1 cellular context compared by ENCODE assay signal in the genomic region with DNA sequence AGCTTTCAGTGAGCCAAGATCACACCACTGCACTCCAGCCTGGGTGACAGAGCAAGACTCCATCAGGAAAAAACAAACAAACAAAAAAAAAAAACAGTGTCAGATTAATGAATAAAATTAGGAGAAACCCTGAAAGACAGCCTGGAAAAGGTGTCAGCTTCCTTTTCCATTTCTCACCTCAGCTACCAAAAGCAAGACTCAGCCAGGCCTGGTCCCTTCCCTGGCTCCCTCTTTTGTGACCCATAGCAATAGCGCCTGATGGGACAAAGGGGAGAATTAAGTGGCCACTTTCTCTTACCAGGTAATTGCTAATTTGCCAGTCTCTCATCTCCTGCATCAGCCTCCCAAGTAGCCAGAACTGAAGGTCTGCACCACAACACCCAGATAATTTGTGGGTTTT.
TF ChIP-seq lines count a peak whose summit lies in the region.

No MANE protein-coding gene starts in this region.

TF ChIP-seq in IMR-90, 13 proteins besides CTCF, POLR2A, EP300 and RAD21:
- TF ChIP-seq, protein P1, sequence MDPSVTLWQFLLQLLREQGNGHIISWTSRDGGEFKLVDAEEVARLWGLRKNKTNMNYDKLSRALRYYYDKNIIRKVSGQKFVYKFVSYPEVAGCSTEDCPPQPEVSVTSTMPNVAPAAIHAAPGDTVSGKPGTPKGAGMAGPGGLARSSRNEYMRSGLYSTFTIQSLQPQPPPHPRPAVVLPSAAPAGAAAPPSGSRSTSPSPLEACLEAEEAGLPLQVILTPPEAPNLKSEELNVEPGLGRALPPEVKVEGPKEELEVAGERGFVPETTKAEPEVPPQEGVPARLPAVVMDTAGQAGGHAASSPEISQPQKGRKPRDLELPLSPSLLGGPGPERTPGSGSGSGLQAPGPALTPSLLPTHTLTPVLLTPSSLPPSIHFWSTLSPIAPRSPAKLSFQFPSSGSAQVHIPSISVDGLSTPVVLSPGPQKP (IDR thresholded peaks at IDR 0.05; ENCODE audit: borderline replicate concordance, low read depth, low read length): no peak
- TF ChIP-seq CEBPB (IDR thresholded peaks at IDR 0.05; ENCODE audit: low read depth, low read length): no peak
- TF ChIP-seq RFX5 (IDR thresholded peaks at IDR 0.05; ENCODE audit: low read depth, low read length): no peak
- TF ChIP-seq FOS (IDR thresholded peaks at IDR 0.05; ENCODE audit: low read depth, low read length): no peak
- no peak for TF ChIP-seq NFE2L2 (IDR thresholded peaks at IDR 0.05; ENCODE audit: low read depth, low read length)
- TF ChIP-seq MAFK (IDR thresholded peaks at IDR 0.05; ENCODE audit: low read depth, low read length): no peak
- no peak for TF ChIP-seq BHLHE40 (IDR thresholded peaks at IDR 0.05; ENCODE audit: low read depth, low read length)
- TF ChIP-seq, protein P2, sequence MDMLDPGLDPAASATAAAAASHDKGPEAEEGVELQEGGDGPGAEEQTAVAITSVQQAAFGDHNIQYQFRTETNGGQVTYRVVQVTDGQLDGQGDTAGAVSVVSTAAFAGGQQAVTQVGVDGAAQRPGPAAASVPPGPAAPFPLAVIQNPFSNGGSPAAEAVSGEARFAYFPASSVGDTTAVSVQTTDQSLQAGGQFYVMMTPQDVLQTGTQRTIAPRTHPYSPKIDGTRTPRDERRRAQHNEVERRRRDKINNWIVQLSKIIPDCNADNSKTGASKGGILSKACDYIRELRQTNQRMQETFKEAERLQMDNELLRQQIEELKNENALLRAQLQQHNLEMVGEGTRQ (IDR thresholded peaks at IDR 0.05; ENCODE audit: low read depth, low read length): no peak
- no peak for TF ChIP-seq MAZ (IDR thresholded peaks at IDR 0.05; ENCODE audit: borderline replicate concordance, low read depth, low read length)
- TF ChIP-seq MXI1 (IDR thresholded peaks at IDR 0.05; ENCODE audit: borderline replicate concordance, low read depth, low read length): no peak
- no peak for TF ChIP-seq CHD1 (IDR thresholded peaks at IDR 0.05; ENCODE audit: low read depth, low read length)
- no peak for TF ChIP-seq RCOR1 (IDR thresholded peaks at IDR 0.05; ENCODE audit: insufficient replicate concordance, low read length)
- TF ChIP-seq SMC3 (IDR thresholded peaks at IDR 0.05; ENCODE audit: low read depth, low read length): no peak
TF ChIP-seq in IMR-90: peak in this region for 0.
